19 cellular contexts compared by ENCODE assay signal in the genomic region with DNA sequence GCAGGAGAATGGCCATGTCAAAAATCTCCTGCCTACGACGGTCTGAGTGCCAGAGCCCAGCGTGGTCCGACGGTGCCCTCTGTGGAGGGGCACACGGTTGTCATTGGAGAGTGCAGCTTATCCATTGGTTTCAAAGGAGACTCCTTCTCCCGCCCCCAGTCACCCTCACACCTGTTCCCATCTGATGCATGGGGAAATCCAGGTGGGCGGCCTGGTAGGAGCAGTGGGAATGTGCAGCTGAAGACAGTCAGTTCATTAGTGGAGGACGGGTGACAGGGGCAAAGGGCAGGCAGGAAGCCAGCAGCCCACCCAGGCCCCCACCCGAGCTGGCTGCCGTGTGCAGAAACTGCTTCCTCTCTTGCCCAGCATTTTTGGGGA.
"Had no signal": no experiment of that assay in that cellular context is flagged by ENCODE, and none has a peak within 500 bp of the region (broad histone marks: within the 10 kb centered on the region; RNA-seq: fewer than 3 reads in every experiment).

No MANE protein-coding gene starts in this region.

- H3K27ac ChIP-seq: ascending aorta, tibial artery had no signal

- H3K4me3 ChIP-seq: ascending aorta, tibial artery had no signal

- H3K9me3 Mint-ChIP-seq: activated CD4-positive, alpha-beta T cell treated with anti-CD3 and anti-CD28 coated beads, Interleukin-2, amount 10 ng/mL, durations not matched to agents 7 days and 5 days; activated naive CD4-positive, alpha-beta T cell treated with anti-CD3 and anti-CD28 coated beads, Interleukin-2, amount 10 ng/mL, durations not matched to agents 7 days and 5 days; activated T-cell treated with anti-CD3 and anti-CD28 coated beads, Interleukin-2, amount 50 U/mL, for 4 hours; dendritic cell treated with granulocyte-macrophage colony-stimulating factor and Interleukin-4, amounts not matched to agents 40 ng/mL and 50 ng/mL, for 4 days; naive thymus-derived CD8-positive, alpha-beta T cell; T-helper 1 cell treated with Interleukin-12 subunit alpha and Interleukin-12 subunit beta and Interleukin-4 antibody, amounts not matched to agents 30 μg/mL and 1 μg/mL, for 36 hours had no signal

- ATAC-seq: activated CD8-positive, alpha-beta T cell treated with anti-CD3 and anti-CD28 coated beads, Interleukin-2, amount 10 ng/mL, durations not matched to agents 7 days and 5 days; activated T-cell treated with anti-CD3 and anti-CD28 coated beads, Interleukin-2, amount 50 U/mL, for 4 hours; naive thymus-derived CD8-positive, alpha-beta T cell had no signal

- H3K4me1 Mint-ChIP-seq: activated CD4-positive, alpha-beta T cell treated with anti-CD3 and anti-CD28 coated beads, Interleukin-2, amount 10 ng/mL, durations not matched to agents 7 days and 5 days; activated naive CD4-positive, alpha-beta T cell treated with anti-CD3 and anti-CD28 coated beads, Interleukin-2, amount 10 ng/mL, durations not matched to agents 7 days and 5 days had no signal

- H3K27ac Mint-ChIP-seq: activated CD4-positive, alpha-beta T cell treated with anti-CD3 and anti-CD28 coated beads, Interleukin-2, amount 10 ng/mL, durations not matched to agents 7 days and 5 days; activated CD8-positive, alpha-beta T cell treated with anti-CD3 and anti-CD28 coated beads, Interleukin-2, amount 10 ng/mL, durations not matched to agents 7 days and 5 days; activated naive CD4-positive, alpha-beta T cell treated with anti-CD3 and anti-CD28 coated beads, Interleukin-2, amount 10 ng/mL, durations not matched to agents 7 days and 5 days; dendritic cell treated with granulocyte-macrophage colony-stimulating factor and Interleukin-4, amounts not matched to agents 40 ng/mL and 50 ng/mL, for 4 days; T-helper 1 cell treated with Interleukin-12 subunit alpha and Interleukin-12 subunit beta and Interleukin-4 antibody, amounts not matched to agents 30 μg/mL and 1 μg/mL, for 36 hours had no signal

- H3K27me3 ChIP-seq: ascending aorta had no signal

- H3K4me1 ChIP-seq: ascending aorta had no signal

- H3K9me3 ChIP-seq: ascending aorta, tibial artery had no signal

- H3K36me3 ChIP-seq: ascending aorta, tibial artery had no signal

- DNase-seq: activated CD4-positive, alpha-beta T cell treated with anti-CD3 and anti-CD28 coated beads, Interleukin-2, amount 10 ng/mL, durations not matched to agents 7 days and 5 days; activated CD8-positive, alpha-beta T cell treated with anti-CD3 and anti-CD28 coated beads, Interleukin-2, amount 10 ng/mL, durations not matched to agents 7 days and 5 days; activated effector memory CD4-positive, alpha-beta T cell treated with Interleukin-2 at 50 U/mL for 16 hours; activated naive CD4-positive, alpha-beta T cell treated with anti-CD3 and anti-CD28 coated beads, Interleukin-2, amount 10 ng/mL, durations not matched to agents 7 days and 5 days; activated T-cell treated with anti-CD3 and anti-CD28 coated beads, Interleukin-2, amount 50 U/mL, for 4 hours; effector memory CD4-positive, alpha-beta T cell; foreskin fibroblast; hypothalamus; islet precursor cell; mesendoderm; stimulated activated CD4-positive, alpha-beta T cell treated with anti-CD3 and anti-CD28 coated beads, Interleukin-12 subunit alpha, Interleukin-12 subunit beta, amount 100 ng/mL, for 4 hours; stimulated activated CD4-positive, alpha-beta T cell treated with anti-CD3 and anti-CD28 coated beads, Interleukin-1b, Interleukin-23, amount 100 ng/mL, for 48 hours; stimulated activated CD8-positive, alpha-beta memory T cell treated with anti-CD3 and anti-CD28 coated beads, Interleukin-4, amount 100 ng/mL, for 48 hours; stimulated activated naive CD4-positive, alpha-beta T cell; tibial artery had no signal

- H3K4me3 Mint-ChIP-seq: activated CD4-positive, alpha-beta T cell treated with anti-CD3 and anti-CD28 coated beads, Interleukin-2, amount 10 ng/mL, durations not matched to agents 7 days and 5 days; activated CD8-positive, alpha-beta T cell treated with anti-CD3 and anti-CD28 coated beads, Interleukin-2, amount 10 ng/mL, durations not matched to agents 7 days and 5 days; activated naive CD4-positive, alpha-beta T cell treated with anti-CD3 and anti-CD28 coated beads, Interleukin-2, amount 10 ng/mL, durations not matched to agents 7 days and 5 days; activated T-cell treated with anti-CD3 and anti-CD28 coated beads, Interleukin-2, amount 50 U/mL, for 4 hours; dendritic cell treated with granulocyte-macrophage colony-stimulating factor and Interleukin-4, amounts not matched to agents 40 ng/mL and 50 ng/mL, for 4 days; naive thymus-derived CD8-positive, alpha-beta T cell; T-helper 1 cell treated with Interleukin-12 subunit alpha and Interleukin-12 subunit beta and Interleukin-4 antibody, amounts not matched to agents 30 μg/mL and 1 μg/mL, for 36 hours had no signal

- H3K36me3 Mint-ChIP-seq: activated naive CD4-positive, alpha-beta T cell treated with anti-CD3 and anti-CD28 coated beads, Interleukin-2, amount 10 ng/mL, durations not matched to agents 7 days and 5 days; naive thymus-derived CD8-positive, alpha-beta T cell had no signal
